ENCODE assay signal across 12 cellular contexts in the genomic region with DNA sequence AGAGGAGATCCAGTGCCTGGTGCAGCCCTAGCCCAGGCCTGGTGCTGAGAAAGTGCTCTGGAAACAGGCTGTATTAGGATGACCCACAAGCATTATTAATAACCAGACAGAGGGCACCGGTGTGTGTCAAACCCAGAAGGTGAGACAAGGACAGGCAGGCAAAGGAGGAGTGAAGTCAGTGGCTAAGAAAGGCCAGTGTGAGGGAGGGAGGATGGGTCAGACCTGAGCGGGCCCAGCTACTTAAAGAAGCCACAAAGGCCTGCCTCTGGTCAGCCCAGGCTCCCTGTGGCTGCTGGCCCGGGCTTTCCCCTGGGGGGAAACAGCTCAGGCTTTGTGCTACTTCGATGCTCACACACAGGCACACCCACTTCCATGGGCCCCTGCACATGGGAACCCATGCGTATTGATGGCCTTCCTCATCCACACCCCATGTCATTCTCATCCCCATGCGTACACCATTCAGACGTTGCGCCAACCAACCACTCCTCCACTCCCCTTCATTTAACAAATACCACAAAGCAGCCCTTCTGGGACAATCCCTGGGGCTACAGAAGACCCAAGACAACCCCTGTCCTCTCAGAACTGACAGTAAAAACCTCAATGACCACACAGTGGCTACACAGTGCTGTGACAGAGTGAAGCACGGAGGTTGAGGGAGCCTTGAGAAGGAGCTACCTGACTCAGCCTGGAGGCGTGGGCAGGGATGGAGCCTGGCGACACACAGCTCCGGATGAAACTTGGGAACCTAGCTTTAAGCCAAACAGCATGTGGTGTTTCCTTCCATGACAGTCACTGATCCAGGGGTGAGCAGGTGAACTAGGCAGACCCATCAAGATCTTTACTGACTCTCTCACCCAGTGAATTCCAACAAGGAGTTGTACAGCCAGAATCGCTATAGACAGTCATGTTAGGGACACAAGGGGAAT. TPM values are rescaled to one million over a fixed set of nuclear protein-coding genes. Genes with fewer than 3 reads are reported as not detected.
DNase-seq lines count a peak whose midpoint lies in the region; ATAC-seq, FAIRE-seq and TF ChIP-seq lines count a peak whose summit lies in the region.
"Had no signal": no experiment of that assay in that cellular context is flagged by ENCODE, and none has a peak within 500 bp of the region (broad histone marks: within the 10 kb centered on the region; RNA-seq: fewer than 3 reads in every experiment).

No MANE protein-coding gene starts in this region.

- H2AK5ac ChIP-seq in trophoblast cell (ENCODE audit: low read length), result no peak overlapping the region

- H3K9me3 ChIP-seq in trophoblast cell (ENCODE audit: insufficient read depth, low read depth, low read length), result no peaks in the 10 kb centered on the region
- H3K9me3 ChIP-seq: ovary had no signal

- peaks cover 11% of the 10 kb centered on the region for H3K4me1 Mint-ChIP-seq in activated T-helper 17 cell treated with anti-CD3 and anti-CD28 coated beads, Interleukin-2, amount 50 U/mL, for 72 hours

- no peak overlapping the region for H3K9ac ChIP-seq in trophoblast cell (ENCODE audit: low read length)

- H3K9me3 Mint-ChIP-seq in activated T-helper 17 cell treated with anti-CD3 and anti-CD28 coated beads, Interleukin-2, amount 50 U/mL, for 72 hours, result no peaks in the 10 kb centered on the region
- H3K9me3 Mint-ChIP-seq: activated naive CD4-positive, alpha-beta T cell treated with anti-CD3 and anti-CD28 coated beads, Interleukin-2, amount 50 U/mL, for 72 hours had no signal

- intact Hi-C loops in dorsolateral prefrontal cortex (cut with DNase I), result loop anchor here in 1 of 2 donors (10.0 kb wide), 1 partner anchor 179 kb away; a partner anchor contains a TSS

- H3K27me3 ChIP-seq in trophoblast cell (ENCODE audit: insufficient read depth, low read length) (no peaks in the 10 kb centered on the region), dorsolateral prefrontal cortex (peaks cover 0 to 57% (median 7%) of the 10 kb centered on the region in 45 donors)
- H3K27me3 ChIP-seq: ovary had no signal

- H3K4ac ChIP-seq in trophoblast cell (ENCODE audit: low read depth, low read length), result no peak overlapping the region

- ATAC-seq in GM19467 (IDR thresholded peaks at IDR 0.05; ENCODE audit: unreplicated experiment) (peak; percentile 43), HG03060 (IDR thresholded peaks at IDR 0.05; ENCODE audit: low read depth, unreplicated experiment) (peak; percentile 43), GM21367 (IDR thresholded peaks at IDR 0.05; ENCODE audit: unreplicated experiment) (no peak)
- peak; percentile 50 for ATAC-seq in activated T-helper 17 cell treated with anti-CD3 and anti-CD28 coated beads, Interleukin-2, amount 50 U/mL, for 72 hours (replicated peaks)

- peak; percentile 74 for FAIRE-seq in GM12892 (lab: Jason Lieb, UNC)

- H3K36me3 Mint-ChIP-seq in activated T-helper 17 cell treated with anti-CD3 and anti-CD28 coated beads, Interleukin-2, amount 50 U/mL, for 72 hours (ENCODE audit: low read depth), result no peaks in the 10 kb centered on the region
- H3K36me3 Mint-ChIP-seq: activated naive CD4-positive, alpha-beta T cell treated with anti-CD3 and anti-CD28 coated beads, Interleukin-2, amount 50 U/mL, for 72 hours; CD4-positive, CD25-positive, alpha-beta regulatory T cell had no signal

- 100% methylated on average over 3 of the region's 13 CpGs for WGBS in trophoblast cell (ENCODE audit: extremely low coverage, insufficient coverage, insufficient read length)

- no peak overlapping the region for H3K4me3 Mint-ChIP-seq in activated T-helper 17 cell treated with anti-CD3 and anti-CD28 coated beads, Interleukin-2, amount 50 U/mL, for 72 hours
- H3K4me3 Mint-ChIP-seq: CD4-positive, CD25-positive, alpha-beta regulatory T cell; endodermal cell had no signal

- H3K4me2 ChIP-seq in trophoblast cell (ENCODE audit: low read length), result no peak overlapping the region

- no peak overlapping the region for H3K14ac ChIP-seq in trophoblast cell (ENCODE audit: low read length)

- no peaks in the 10 kb centered on the region for H3K79me2 ChIP-seq in trophoblast cell (ENCODE audit: control insufficient read depth, insufficient read depth, low read length, poor library complexity)

- H3K27ac ChIP-seq in trophoblast cell (ENCODE audit: low read depth, low read length), result no peak overlapping the region
- peak overlapping the region in 4 of 59 donors; percentile 11 to 92 (median 58) for H3K27ac ChIP-seq in dorsolateral prefrontal cortex

- no peak overlapping the region for H4K91ac ChIP-seq in trophoblast cell (ENCODE audit: low read depth, low read length)

- peaks cover 3% of the 10 kb centered on the region for H3K79me1 ChIP-seq in trophoblast cell (ENCODE audit: low read length)

- H3K27ac Mint-ChIP-seq in activated T-helper 17 cell treated with anti-CD3 and anti-CD28 coated beads, Interleukin-2, amount 50 U/mL, for 72 hours, result peak overlapping the region; percentile 42
- H3K27ac Mint-ChIP-seq: activated naive CD4-positive, alpha-beta T cell treated with anti-CD3 and anti-CD28 coated beads, Interleukin-2, amount 50 U/mL, for 72 hours; endodermal cell had no signal

- no peak overlapping the region for H3K18ac ChIP-seq in trophoblast cell (ENCODE audit: low read length)

- H3K27me3 Mint-ChIP-seq in activated T-helper 17 cell treated with anti-CD3 and anti-CD28 coated beads, Interleukin-2, amount 50 U/mL, for 72 hours, result no peaks in the 10 kb centered on the region
- H3K27me3 Mint-ChIP-seq: CD4-positive, CD25-positive, alpha-beta regulatory T cell had no signal

- no peak for TF ChIP-seq CTCF in dorsolateral prefrontal cortex (IDR thresholded peaks at IDR 0.05 in 54 of 56, conservative IDR thresholded peaks at IDR 0.05 in 2 of 56; ENCODE audit: low read depth in 1 of 56, partially characterized antibody in 56 of 56)

- DNase-seq in GM12892 (ENCODE audit: insufficient read length), result no peak
- no peak for DNase-seq in stimulated activated CD4-positive, alpha-beta T cell treated with anti-CD3 and anti-CD28 coated beads, Interleukin-15, amount 100 ng/mL, for 24 hours
- DNase-seq in trophoblast cell, result no peak
- no peak for DNase-seq in dorsolateral prefrontal cortex
- DNase-seq: ovary had no signal

- H3K4me1 ChIP-seq in trophoblast cell (ENCODE audit: control insufficient read depth in 1 of 2, insufficient read depth in 2 of 2, low read length in 2 of 2), result peaks cover 0 to 5% of the 10 kb centered on the region in 2 experiments

- no peak overlapping the region for H2AFZ ChIP-seq in trophoblast cell (ENCODE audit: insufficient read depth, low read length, poor library complexity)

- no peak overlapping the region for H4K12ac ChIP-seq in trophoblast cell (ENCODE audit: low read depth, low read length)

- no peak overlapping the region for H2BK12ac ChIP-seq in trophoblast cell (ENCODE audit: low read length)

- no peak overlapping the region for H3K23ac ChIP-seq in trophoblast cell (ENCODE audit: low read length)

- no peak overlapping the region for H4K8ac ChIP-seq in trophoblast cell (ENCODE audit: low read depth, low read length)

- H2BK5ac ChIP-seq in trophoblast cell (ENCODE audit: low read depth, low read length, poor library complexity), result no peak overlapping the region

- no peak overlapping the region for H3K4me3 ChIP-seq in trophoblast cell (ENCODE audit: low read depth, low read length)
- H3K4me3 ChIP-seq in dorsolateral prefrontal cortex, result no peak overlapping the region
- H3K4me3 ChIP-seq: ovary had no signal

- H2BK120ac ChIP-seq in trophoblast cell (ENCODE audit: insufficient read depth, low read length, poor library complexity), result no peak overlapping the region

- H3K36me3 ChIP-seq in trophoblast cell (ENCODE audit: control insufficient read depth in 1 of 2, insufficient read depth in 2 of 2, low read length in 2 of 2), result no peaks in the 10 kb centered on the region
- H3K36me3 ChIP-seq: ovary had no signal

- no peak for TF ChIP-seq POLR2A in GM12892 (IDR thresholded peaks at IDR 0.05; ENCODE audit: low read depth, low read length)

RNA-seq across cellular contexts. Expression of a gene that starts 24.9 kb away (rescaled TPM):
- 4.6 TPM for polyA plus RNA-seq in GM12892 (2012; ENCODE audit: missing spikeins)
- 10 to 100 TPM; 17.1 to 21.4 TPM for total RNA-seq in activated T-helper 17 cell treated with anti-CD3 and anti-CD28 coated beads, Interleukin-2, amount 50 U/mL, for 72 hours
- polyA plus RNA-seq in trophoblast cell (2013), result 10.6 and 10.9 TPM in 2 replicates
- total RNA-seq in dorsolateral prefrontal cortex, result 10 to 100 TPM; 16.7 to 38.6 (median 25.0) TPM
